Comparison of ENCODE assay signal across 8 cellular contexts in the genomic region with DNA sequence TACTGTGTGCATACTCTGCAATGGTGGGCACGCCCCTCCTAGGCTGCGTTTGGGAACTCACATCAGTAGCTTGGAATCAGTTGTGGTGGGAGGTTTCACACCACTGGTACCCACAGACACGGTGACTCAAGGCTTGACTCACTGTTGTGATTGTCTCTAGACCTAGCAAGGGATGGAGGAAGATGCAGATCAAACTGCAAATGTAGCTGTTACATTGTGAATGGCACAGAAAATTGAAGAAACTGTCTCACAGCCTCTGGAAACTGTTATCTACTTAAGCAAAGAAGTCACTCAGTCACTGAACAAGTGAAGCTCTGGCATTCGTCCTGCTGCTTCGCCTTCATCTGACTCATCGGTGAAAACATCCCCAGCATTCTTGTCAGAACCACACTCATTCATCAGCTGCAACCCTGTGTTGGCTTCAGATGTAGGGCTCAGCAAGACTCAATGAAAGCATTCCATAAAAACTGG. TPM values are rescaled to one million over a fixed set of nuclear protein-coding genes. Genes with fewer than 3 reads are reported as not detected.
DNase-seq lines count a peak whose midpoint lies in the region; ATAC-seq and TF ChIP-seq lines count a peak whose summit lies in the region.

No MANE protein-coding gene starts in this region.

- no TSS peak for BruUV-seq in mammary epithelial cell (replicated peaks; lab: Mats Ljungman, UMichigan)

- peaks cover 11% of the 10 kb centered on the region for H3K27me3 ChIP-seq in mammary epithelial cell (ENCODE audit: insufficient read depth, low read length)

- in situ Hi-C loops in mammary epithelial cell (cut with MboI; ENCODE audit: low sequenced_read_pairs in 2 of 2), result no loop called here

- intact Hi-C loops in mammary epithelial cell (cut with micrococcal nuclease), result loop anchor here (10.0 kb wide), 1 partner anchor 63 kb away; no protein-coding TSS in a partner anchor

- no peaks in the 10 kb centered on the region for H3K79me2 ChIP-seq in mammary epithelial cell (ENCODE audit: insufficient read depth, low read length)

- WGBS in mammary epithelial cell (ENCODE audit: low coverage, missing lambda C conversion rate), result 2% methylated on average over 6 of the region's 6 CpGs

- peaks cover 24% of the 10 kb centered on the region for H3K4me1 ChIP-seq in mammary epithelial cell (ENCODE audit: insufficient read depth, low read length)

- H2AFZ ChIP-seq in mammary epithelial cell (ENCODE audit: low read depth, low read length), result no peak overlapping the region

- CTCF ChIA-PET in mammary epithelial cell (lab: Charles Lee; ENCODE audit: low non-redundant PET), result no interaction called here

- dilution Hi-C loops in mammary epithelial cell (cut with HindIII; ENCODE audit: low sequenced_read_pairs), result no loop called here

- no peak overlapping the region for H3K4me3 ChIP-seq in mammary epithelial cell (replicated peaks in 1 of 3; ENCODE audit: insufficient read depth in 1 of 3, low read depth in 2 of 3, low read length in 3 of 3)

- no peaks in the 10 kb centered on the region for H3K9me3 ChIP-seq in mammary epithelial cell (replicated peaks; ENCODE audit: insufficient read depth, low read length)

- no peak overlapping the region for H3K27ac ChIP-seq in mammary epithelial cell (ENCODE audit: insufficient read depth, low read depth, low read length)

- ATAC-seq in GM21737 (IDR thresholded peaks at IDR 0.05; ENCODE audit: unreplicated experiment) (no peak), GM21526 (IDR thresholded peaks at IDR 0.05; ENCODE audit: low FRiP score, unreplicated experiment) (no peak)

- no peak overlapping the region for H3K9ac ChIP-seq in mammary epithelial cell (ENCODE audit: insufficient read depth, low read length)

- peak overlapping the region; percentile 6 for H3K4me2 ChIP-seq in mammary epithelial cell (ENCODE audit: insufficient read depth, low read depth, low read length)

- peaks cover 8% of the 10 kb centered on the region for H4K20me1 ChIP-seq in mammary epithelial cell (ENCODE audit: insufficient read depth, low read length)

- DNase-seq in ELR (ENCODE audit: low read depth) (peak; percentile 95), mammary epithelial cell (peak; percentile 89), putamen (ENCODE audit: low spot score) (peak; percentile 69), NCI-H2081 (lab: John Stamatoyannopoulos, UW) (no peak), cerebellum (ENCODE audit: low spot score) (no peak)
- peak; percentile 36 for DNase-seq in activated CD4-positive, CD25-positive, alpha-beta regulatory T cell treated with anti-CD3 and anti-CD28 coated beads, Interleukin-2, amount 50 U/mL, for 16 hours (ENCODE audit: low read depth, low spot score)

- no peaks in the 10 kb centered on the region for H3K36me3 ChIP-seq in mammary epithelial cell (ENCODE audit: insufficient read depth, low read length)

- no peak for TF ChIP-seq CTCF in mammary epithelial cell (conservative IDR thresholded peaks at IDR 0.05 in 1 of 2, IDR thresholded peaks at IDR 0.05 in 1 of 2; ENCODE audit: extremely low read depth in 1 of 2, insufficient read depth in 1 of 2, low read depth in 1 of 2, low read length in 2 of 2)

RNA-seq across cellular contexts. Expression of a gene that starts 59.5 kb away (rescaled TPM):
- 10 to 100 TPM; 19.3 to 25.0 TPM for total RNA-seq in mammary epithelial cell
- 14.1 TPM for polyA plus RNA-seq in mammary epithelial cell
- 9.7 TPM for polyA minus RNA-seq in mammary epithelial cell
- 14.2 TPM for total RNA-seq in cerebellum

Comparison
In these comparisons a context has a peak if more than half of its experiments do, and no peak if none do; other contexts are left out.
1. DNase-seq: peak in ELR (single experiment), activated CD4-positive, CD25-positive, alpha-beta regulatory T cell treated with anti-CD3 and anti-CD28 coated beads, Interleukin-2, amount 50 U/mL, for 16 hours (single experiment), mammary epithelial cell (single experiment) and putamen (single experiment); none in NCI-H2081 (0 of 2) and cerebellum (single experiment).